In genomic region chr19:7861619-7862412, GRCh38 we compare ENCODE assay signal across 9 cellular contexts. TPM values are rescaled to one million over a fixed set of nuclear protein-coding genes. Genes with fewer than 3 reads are reported as not detected.
A peak's percentile ranks its signal among the peaks of the same experiment; 100 is the strongest.
DNase-seq lines count a peak whose midpoint lies in the region; ATAC-seq and TF ChIP-seq lines count a peak whose summit lies in the region.
"Had no signal": no experiment of that assay in that cellular context is flagged by ENCODE, and none has a peak within 500 bp of the region (broad histone marks: within the 10 kb centered on the region; RNA-seq: fewer than 3 reads in every experiment).

No MANE protein-coding gene starts in this region.

- peak; percentile 2 for ATAC-seq in CD8-positive, alpha-beta T cell
- ATAC-seq in effector memory CD8-positive, alpha-beta T cell (replicated peaks): peak; percentile 15
- no peak for ATAC-seq in GM21390 (IDR thresholded peaks at IDR 0.05; ENCODE audit: unreplicated experiment)

- no peaks in the 10 kb centered on the region for H3K36me3 ChIP-seq in CD8-positive, alpha-beta T cell (ENCODE audit: insufficient read depth, low read length)
- no peaks in the 10 kb centered on the region for H3K36me3 ChIP-seq in NT2/D1 (ENCODE audit: insufficient read depth, insufficient read length, low read length)

- peak overlapping the region; percentile 67 for H3K4me3 Mint-ChIP-seq in CD8-positive, alpha-beta T cell
- peak overlapping the region; percentile 52 to 54 for H3K4me3 Mint-ChIP-seq in effector memory CD8-positive, alpha-beta T cell
- H3K4me3 Mint-ChIP-seq in neural crest cell: peak overlapping the region; percentile 51

- CTCF ChIA-PET in CD8-positive, alpha-beta T cell (lab: Charles Lee): interaction anchor here (1.1 to 2.6 kb wide), 7 partner anchors 8 to 181 kb away, joined by 3 to 9 read pairs (median 4); partner anchors contain the start of genes MAP2K7, TIMM44 and TRAPPC5

- in situ Hi-C loops in ACHN (cut with HindIII; ENCODE audit: low pct_ligation_motif_present, low pct_unique_long_range_greater_than_20kb, low sequenced_read_pairs): no loop called here

- H3K4me1 Mint-ChIP-seq in CD8-positive, alpha-beta T cell (ENCODE audit: low read depth): peaks cover 17% of the 10 kb centered on the region
- H3K4me1 Mint-ChIP-seq in effector memory CD8-positive, alpha-beta T cell (ENCODE audit: low read depth in 2 of 2): peaks cover 10% of the 10 kb centered on the region in 2 donors
- peaks cover 7% of the 10 kb centered on the region for H3K4me1 Mint-ChIP-seq in neural crest cell

- POLR2A ChIA-PET in CD8-positive, alpha-beta T cell (lab: Charles Lee): interaction anchor here (1.0 to 2.0 kb wide), 2 partner anchors 42 to 59 kb away, joined by 3 to 8 read pairs; partner anchors contain the start of genes MAP2K7 and SNAPC2

- no peak for DNase-seq in CD8-positive, alpha-beta T cell
- no peak for DNase-seq in NT2/D1 (ENCODE audit: low read depth, low spot score)
- DNase-seq in effector memory CD8-positive, alpha-beta T cell: no peak
- DNase-seq in neural crest cell (ENCODE audit: low read depth, low spot score): no peak
- DNase-seq in SK-N-DZ (ENCODE audit: low spot score): no peak
- DNase-seq in ACHN: no peak
- DNase-seq in anterior cingulate cortex (lab: John Stamatoyannopoulos, UW): no peak

- peaks cover 31% of the 10 kb centered on the region for H3K4me1 ChIP-seq in CD8-positive, alpha-beta T cell (ENCODE audit: insufficient read depth, low read length)
- H3K4me1 ChIP-seq in NT2/D1 (ENCODE audit: insufficient read depth, insufficient read length): peaks cover 59% of the 10 kb centered on the region

- H3K9me3 Mint-ChIP-seq in CD8-positive, alpha-beta T cell: no peaks in the 10 kb centered on the region
- H3K9me3 Mint-ChIP-seq in effector memory CD8-positive, alpha-beta T cell: no peaks in the 10 kb centered on the region
- H3K9me3 Mint-ChIP-seq in neural crest cell: no peaks in the 10 kb centered on the region

- H3K27ac ChIP-seq in CD8-positive, alpha-beta T cell (ENCODE audit: low read depth, low read length): no peak overlapping the region

- peak overlapping the region; percentile 80 for H3K9ac ChIP-seq in NT2/D1 (ENCODE audit: insufficient read length, low read depth)

- TF ChIP-seq CTCF in CD8-positive, alpha-beta T cell (IDR thresholded peaks at IDR 0.05): no peak
- peak; percentile 32 for TF ChIP-seq CTCF in neural crest cell (conservative IDR thresholded peaks at IDR 0.05)

- peaks cover 24% of the 10 kb centered on the region for H3K27me3 Mint-ChIP-seq in CD8-positive, alpha-beta T cell (ENCODE audit: low read depth)
- H3K27me3 Mint-ChIP-seq in effector memory CD8-positive, alpha-beta T cell: peaks cover 22 to 54% of the 10 kb centered on the region in 2 donors
- peaks cover 43% of the 10 kb centered on the region for H3K27me3 Mint-ChIP-seq in neural crest cell (ENCODE audit: low read depth)

- H3K27me3 ChIP-seq in CD8-positive, alpha-beta T cell (ENCODE audit: insufficient read depth, low read length): no peaks in the 10 kb centered on the region
- peaks cover 39% of the 10 kb centered on the region for H3K27me3 ChIP-seq in NT2/D1 (ENCODE audit: insufficient read depth, insufficient read length)

- H3K27ac Mint-ChIP-seq in CD8-positive, alpha-beta T cell: no peak overlapping the region
- H3K27ac Mint-ChIP-seq in effector memory CD8-positive, alpha-beta T cell: no peak overlapping the region
- no peak overlapping the region for H3K27ac Mint-ChIP-seq in neural crest cell (ENCODE audit: unreplicated experiment)

- intact Hi-C loops in CD8-positive, alpha-beta T cell (cut with DNase I, micrococcal nuclease): loop anchor here in 1 of 2 experiments (1.0 kb wide), 2 partner anchors 10 to 32 kb away; partner anchors contain the start of gene EVI5L

- H3K4me3 ChIP-seq in CD8-positive, alpha-beta T cell (ENCODE audit: low read depth, low read length): peak overlapping the region; percentile 60
- H3K4me3 ChIP-seq in NT2/D1 (ENCODE audit: insufficient read length, low read depth): peak overlapping the region; percentile 57

- H3K9me3 ChIP-seq in CD8-positive, alpha-beta T cell (ENCODE audit: low read length): no peaks in the 10 kb centered on the region
- no peaks in the 10 kb centered on the region for H3K9me3 ChIP-seq in NT2/D1 (ENCODE audit: insufficient read depth, low read length)

- H3K36me3 Mint-ChIP-seq in CD8-positive, alpha-beta T cell: no peaks in the 10 kb centered on the region
- peaks cover 4% of the 10 kb centered on the region for H3K36me3 Mint-ChIP-seq in effector memory CD8-positive, alpha-beta T cell (ENCODE audit: insufficient read depth)
- H3K36me3 Mint-ChIP-seq in neural crest cell (ENCODE audit: low read depth): no peaks in the 10 kb centered on the region

RNA-seq across cellular contexts. Expression of gene PRR36, which starts 12.4 kb away (rescaled TPM):
- total RNA-seq in CD8-positive, alpha-beta T cell: under 1 TPM; 0.19 to 0.47 TPM
- total RNA-seq in neural crest cell: 20.9 and 21.8 TPM in 2 replicates
- 1.3 and 2.0 TPM in 2 replicates for polyA plus RNA-seq in SK-N-DZ (2014; cell fraction: cytosol; rRNA removed)
- 1.9 and 6.1 TPM in 2 replicates for polyA plus RNA-seq in SK-N-DZ (2014; cell fraction: nucleus; rRNA removed)

RNA-seq across cellular contexts. Expression of gene LRRC8E, which starts 26.5 kb away (rescaled TPM):
- not detected for total RNA-seq in CD8-positive, alpha-beta T cell
- total RNA-seq in neural crest cell: 0.51 and 1.0 TPM in 2 replicates
- 0.61 and 1.1 TPM in 2 replicates for polyA plus RNA-seq in SK-N-DZ (2014; cell fraction: cytosol; rRNA removed)
- polyA plus RNA-seq in SK-N-DZ (2014; cell fraction: nucleus; rRNA removed): 0.18 and 0.23 TPM in 2 replicates
- total RNA-seq: mononuclear cell had no signal

RNA-seq across cellular contexts. Expression of gene EVI5L, which starts 31.8 kb away (rescaled TPM):
- 1 to 10 TPM; 4.1 to 4.2 TPM for total RNA-seq in CD8-positive, alpha-beta T cell
- total RNA-seq in neural crest cell: 17.8 and 19.5 TPM in 2 replicates
- polyA plus RNA-seq in SK-N-DZ (2014; cell fraction: cytosol; rRNA removed): 6.2 and 6.3 TPM in 2 replicates
- 9.5 and 13.8 TPM in 2 replicates for polyA plus RNA-seq in SK-N-DZ (2014; cell fraction: nucleus; rRNA removed)

RNA-seq across cellular contexts. Expression of gene MAP2K7, which starts 41.9 kb away (rescaled TPM):
- 100 to 1,000 TPM; 127 to 135 TPM for total RNA-seq in CD8-positive, alpha-beta T cell
- 48.1 and 50.7 TPM in 2 replicates for total RNA-seq in neural crest cell
- polyA plus RNA-seq in SK-N-DZ (2014; cell fraction: cytosol; rRNA removed): 20.8 and 28.7 TPM in 2 replicates
- 35.1 and 44.5 TPM in 2 replicates for polyA plus RNA-seq in SK-N-DZ (2014; cell fraction: nucleus; rRNA removed)

RNA-seq across cellular contexts. Expression of gene TGFBR3L, which starts 52.8 kb away (rescaled TPM):
- total RNA-seq in CD8-positive, alpha-beta T cell: 1 to 10 TPM; 2.1 to 2.7 TPM
- total RNA-seq in neural crest cell: 0.32 and 0.44 TPM in 2 replicates
- 9.0 and 21.7 TPM in 2 replicates for polyA plus RNA-seq in SK-N-DZ (2014; cell fraction: cytosol; rRNA removed)
- 11.4 and 25.5 TPM in 2 replicates for polyA plus RNA-seq in SK-N-DZ (2014; cell fraction: nucleus; rRNA removed)

Comparison
In these comparisons a context has a peak if more than half of its experiments do, and no peak if none do; other contexts are left out.
1. RNA of gene PRR36, which starts 12.4 kb away (total RNA-seq): 20.9 to 21.8 TPM in neural crest cell; 0.19 to 0.47 TPM in CD8-positive, alpha-beta T cell; every median in the first group is over 10 times any median in the second.
2. Peak in every context shown above with its lines, with median percentiles within 50 percentile points of each other: H3K4me3 Mint-ChIP-seq.